Comparison of ENCODE assay signal across 33 cellular contexts in genomic region chr5:35218981-35219380, GRCh38. TPM values are rescaled to one million over a fixed set of nuclear protein-coding genes. Genes with fewer than 3 reads are reported as not detected.
"Had no signal": no experiment of that assay in that cellular context is flagged by ENCODE, and none has a peak within 500 bp of the region (broad histone marks: within the 10 kb centered on the region; RNA-seq: fewer than 3 reads in every experiment).

No MANE protein-coding gene starts in this region.

- H3K9me3 Mint-ChIP-seq: activated CD4-positive, alpha-beta memory T cell treated with anti-CD3 and anti-CD28 coated beads for 36 hours; activated CD4-positive, alpha-beta T cell treated with anti-CD3 and anti-CD28 coated beads, Interleukin-2, amount 10 ng/mL, durations not matched to agents 24 days and 14 days; activated naive CD4-positive, alpha-beta T cell treated with anti-CD3 and anti-CD28 coated beads for 36 hours; activated naive CD8-positive, alpha-beta T cell treated with anti-CD3 and anti-CD28 coated beads, Interleukin-2, amount 10 ng/mL, durations not matched to agents 7 days and 5 days; activated T-helper 1 cell treated with anti-CD3 and anti-CD28 coated beads, Interleukin-12 subunit alpha, Interleukin-12 subunit beta, Interleukin-2, Interleukin-4 antibody, amounts not matched to agents 30 ng/mL and 10 ng/mL and 1 ng/mL, durations not matched to agents 14 hours and 24 hours and 36 hours; effector memory CD8-positive, alpha-beta T cell; nephron progenitor cell; stimulated activated naive B cell treated with anti-CD40 and anti-IgM and Interleukin-4, amounts not matched to agents 10 μg/mL and 1 μg/mL and 100 μg/mL, for 72 hours had no signal

- H3K27ac ChIP-seq: brain microvascular endothelial cell, gastroesophageal sphincter, pancreas, psoas muscle, sigmoid colon, stomach, thyroid gland had no signal

- H3K4me1 ChIP-seq: gastroesophageal sphincter, psoas muscle, sigmoid colon, thyroid gland had no signal

- DNase-seq: activated CD4-positive, alpha-beta memory T cell treated with anti-CD3 and anti-CD28 coated beads for 36 hours; activated CD4-positive, alpha-beta T cell treated with anti-CD3 and anti-CD28 coated beads, Interleukin-2, amount 10 ng/mL, durations not matched to agents 24 days and 14 days; activated CD4-positive, CD25-positive, alpha-beta regulatory T cell treated with anti-CD3 and anti-CD28 coated beads, Interleukin-2, amount 50 U/mL, for 72 hours; activated CD8-positive, alpha-beta memory T cell treated with anti-CD3 and anti-CD28 coated beads, Interleukin-2, amount 50 U/mL, for 4 hours; activated effector memory CD4-positive, alpha-beta T cell treated with anti-CD3 and anti-CD28 coated beads, Interleukin-2, amount 50 U/mL, for 16 hours; activated naive CD4-positive, alpha-beta T cell treated with anti-CD3 and anti-CD28 coated beads for 36 hours; activated naive CD8-positive, alpha-beta T cell treated with anti-CD3 and anti-CD28 coated beads, Interleukin-2, amount 10 ng/mL, durations not matched to agents 7 days and 5 days; activated T-cell treated with anti-CD3 and anti-CD28 coated beads, Interleukin-2, amount 50 U/mL, for 1 hour; amniotic stem cell; brain microvascular endothelial cell; caudate nucleus; cortex of kidney; effector memory CD8-positive, alpha-beta T cell; head of caudate nucleus; hippocampal formation; immature natural killer cell; kidney; left colon; mammary epithelial cell; naive B cell; nephron progenitor cell; pancreas; psoas muscle; sigmoid colon; small intestine; stimulated activated CD4-positive, alpha-beta T cell treated with anti-CD3 and anti-CD28 coated beads, Interleukin-4, amount 100 ng/mL, for 4 hours; stimulated activated naive B cell treated with anti-CD40 and anti-IgM and Interleukin-4, amounts not matched to agents 10 μg/mL and 1 μg/mL and 100 μg/mL, for 72 hours; stomach; thyroid gland had no signal

- ATAC-seq: effector memory CD8-positive, alpha-beta T cell; gastroesophageal sphincter; left colon; psoas muscle; stimulated activated naive B cell treated with anti-CD40 and anti-IgM and Interleukin-4, amounts not matched to agents 10 μg/mL and 1 μg/mL and 100 μg/mL, for 72 hours had no signal

- H3K36me3 ChIP-seq: brain microvascular endothelial cell, gastroesophageal sphincter, pancreas, sigmoid colon, stomach, thyroid gland had no signal

- H3K4me1 Mint-ChIP-seq: activated CD4-positive, alpha-beta T cell treated with anti-CD3 and anti-CD28 coated beads, Interleukin-2, amount 10 ng/mL, durations not matched to agents 24 days and 14 days; activated naive CD8-positive, alpha-beta T cell treated with anti-CD3 and anti-CD28 coated beads, Interleukin-2, amount 10 ng/mL, durations not matched to agents 7 days and 5 days; immature natural killer cell; naive B cell; stimulated activated naive B cell treated with anti-CD40 and anti-IgM and Interleukin-4, amounts not matched to agents 10 μg/mL and 1 μg/mL and 100 μg/mL, for 72 hours had no signal

- H3K9me3 ChIP-seq: gastroesophageal sphincter, pancreas, psoas muscle, sigmoid colon, stomach, thyroid gland had no signal

- H3K27ac Mint-ChIP-seq: activated CD4-positive, alpha-beta memory T cell treated with anti-CD3 and anti-CD28 coated beads for 36 hours; activated CD4-positive, alpha-beta T cell treated with anti-CD3 and anti-CD28 coated beads, Interleukin-2, amount 10 ng/mL, durations not matched to agents 24 days and 14 days; activated naive CD4-positive, alpha-beta T cell treated with anti-CD3 and anti-CD28 coated beads for 36 hours; activated naive CD8-positive, alpha-beta T cell treated with anti-CD3 and anti-CD28 coated beads, Interleukin-2, amount 10 ng/mL, durations not matched to agents 7 days and 5 days; activated T-helper 1 cell treated with anti-CD3 and anti-CD28 coated beads, Interleukin-12 subunit alpha, Interleukin-12 subunit beta, Interleukin-2, Interleukin-4 antibody, amounts not matched to agents 30 ng/mL and 10 ng/mL and 1 ng/mL, durations not matched to agents 14 hours and 24 hours and 36 hours; effector memory CD8-positive, alpha-beta T cell; immature natural killer cell; naive B cell; nephron progenitor cell; stimulated activated naive B cell treated with anti-CD40 and anti-IgM and Interleukin-4, amounts not matched to agents 10 μg/mL and 1 μg/mL and 100 μg/mL, for 72 hours had no signal

- H3K4me3 ChIP-seq: gastroesophageal sphincter, pancreas, psoas muscle, sigmoid colon, stomach, thyroid gland had no signal

- H3K4me3 Mint-ChIP-seq: activated CD4-positive, alpha-beta memory T cell treated with anti-CD3 and anti-CD28 coated beads for 36 hours; activated CD4-positive, alpha-beta T cell treated with anti-CD3 and anti-CD28 coated beads, Interleukin-2, amount 10 ng/mL, durations not matched to agents 24 days and 14 days; activated naive CD4-positive, alpha-beta T cell treated with anti-CD3 and anti-CD28 coated beads for 36 hours; activated naive CD8-positive, alpha-beta T cell treated with anti-CD3 and anti-CD28 coated beads, Interleukin-2, amount 10 ng/mL, durations not matched to agents 7 days and 5 days; activated T-helper 1 cell treated with anti-CD3 and anti-CD28 coated beads, Interleukin-12 subunit alpha, Interleukin-12 subunit beta, Interleukin-2, Interleukin-4 antibody, amounts not matched to agents 30 ng/mL and 10 ng/mL and 1 ng/mL, durations not matched to agents 14 hours and 24 hours and 36 hours; effector memory CD8-positive, alpha-beta T cell; immature natural killer cell; naive B cell; nephron progenitor cell; stimulated activated naive B cell treated with anti-CD40 and anti-IgM and Interleukin-4, amounts not matched to agents 10 μg/mL and 1 μg/mL and 100 μg/mL, for 72 hours had no signal

- H3K27me3 ChIP-seq: gastroesophageal sphincter, pancreas, sigmoid colon, stomach, thyroid gland had no signal

- H3K36me3 Mint-ChIP-seq: activated CD4-positive, alpha-beta memory T cell treated with anti-CD3 and anti-CD28 coated beads for 36 hours; activated naive CD8-positive, alpha-beta T cell treated with anti-CD3 and anti-CD28 coated beads, Interleukin-2, amount 10 ng/mL, durations not matched to agents 7 days and 5 days; immature natural killer cell; naive B cell; stimulated activated naive B cell treated with anti-CD40 and anti-IgM and Interleukin-4, amounts not matched to agents 10 μg/mL and 1 μg/mL and 100 μg/mL, for 72 hours had no signal

RNA-seq across cellular contexts. Expression of gene PRLR, which starts 11.3 kb away (rescaled TPM):
- total RNA-seq: activated CD4-positive, alpha-beta memory T cell treated with anti-CD3 and anti-CD28 coated beads for 36 hours; activated CD4-positive, alpha-beta T cell treated with anti-CD3 and anti-CD28 coated beads, Interleukin-2, amount 10 ng/mL, durations not matched to agents 24 days and 14 days; activated CD8-positive, alpha-beta memory T cell treated with anti-CD3 and anti-CD28 coated beads for 36 hours; activated naive CD4-positive, alpha-beta T cell treated with anti-CD3 and anti-CD28 coated beads for 36 hours; activated naive CD8-positive, alpha-beta T cell treated with anti-CD3 and anti-CD28 coated beads, Interleukin-2, amount 10 ng/mL, durations not matched to agents 7 days and 5 days; activated T-helper 1 cell treated with anti-CD3 and anti-CD28 coated beads, Interleukin-12 subunit alpha, Interleukin-12 subunit beta, Interleukin-2, Interleukin-4 antibody, amounts not matched to agents 30 ng/mL and 10 ng/mL and 1 ng/mL, durations not matched to agents 14 hours and 24 hours and 36 hours; endothelial cell of umbilical vein had no signal
- polyA plus RNA-seq: endothelial cell of umbilical vein, immature natural killer cell, mammary epithelial cell had no signal
